ENCODE assay signal across 34 cellular contexts in the genomic region with DNA sequence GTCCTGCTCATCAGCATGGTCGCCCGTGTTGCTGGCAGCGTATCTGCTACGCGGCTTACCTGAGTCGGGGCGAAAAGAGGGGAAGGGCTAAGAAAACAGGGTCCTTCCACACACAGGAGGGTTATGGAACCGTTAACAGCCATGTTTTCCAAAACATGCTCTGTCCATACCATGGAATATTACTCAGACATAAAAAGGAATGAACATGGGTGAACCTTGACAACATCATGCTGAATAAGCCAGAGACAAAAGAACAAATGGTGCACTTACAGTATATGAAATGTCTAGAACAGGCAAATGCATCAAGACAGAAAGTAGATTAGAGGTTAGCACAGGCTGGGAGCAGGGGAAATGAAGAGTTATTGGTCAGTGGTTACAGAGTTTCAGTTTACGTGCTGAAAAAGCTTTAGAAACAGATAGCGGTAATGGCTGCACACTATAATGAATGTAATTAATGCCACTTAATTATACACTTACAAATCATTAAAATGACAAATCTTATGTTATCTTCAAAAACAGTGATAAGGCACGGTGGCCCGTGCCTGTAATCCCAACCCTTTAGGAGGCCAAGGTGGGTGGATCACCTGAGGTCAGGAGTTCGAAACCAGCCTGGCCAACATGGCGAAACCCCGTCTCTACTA. TPM values are rescaled to one million over a fixed set of nuclear protein-coding genes. Genes with fewer than 3 reads are reported as not detected.
"Had no signal": no experiment of that assay in that cellular context is flagged by ENCODE, and none has a peak within 500 bp of the region (broad histone marks: within the 10 kb centered on the region; RNA-seq: fewer than 3 reads in every experiment).

No MANE protein-coding gene starts in this region.

- H3K27ac Mint-ChIP-seq: activated CD4-positive, alpha-beta memory T cell treated with anti-CD3 and anti-CD28 coated beads, Interleukin-2, amount 10 ng/mL, durations not matched to agents 7 days and 5 days; activated naive CD4-positive, alpha-beta T cell treated with anti-CD3 and anti-CD28 coated beads for 36 hours; activated T-cell treated with anti-CD3 and anti-CD28 coated beads, Interleukin-2, amount 50 U/mL, for 24 hours; activated T-helper 2 cell treated with anti-CD3 and anti-CD28 coated beads, Interferon-gamma antibody, Interleukin-2, Interleukin-4, amounts not matched to agents 10 μg/mL and 5 μg/mL and 100 μg/mL, durations not matched to agents 14 hours and 24 hours and 36 hours had no signal

- H3K9me3 ChIP-seq: adrenal gland, body of pancreas, breast epithelium, SJCRH30 had no signal

- H3K27me3 Mint-ChIP-seq: activated CD4-positive, alpha-beta memory T cell treated with anti-CD3 and anti-CD28 coated beads, Interleukin-2, amount 10 ng/mL, durations not matched to agents 7 days and 5 days; activated T-cell treated with anti-CD3 and anti-CD28 coated beads, Interleukin-2, amount 50 U/mL, for 24 hours had no signal

- H3K27ac ChIP-seq: adrenal gland, body of pancreas, breast epithelium, SJCRH30, SK-N-MC, WERI-Rb-1 had no signal

- H3K4me3 ChIP-seq: adrenal gland, body of pancreas, breast epithelium, SJCRH30, SK-N-MC had no signal

- H3K9me3 Mint-ChIP-seq: activated CD4-positive, alpha-beta memory T cell treated with anti-CD3 and anti-CD28 coated beads, Interleukin-2, amount 10 ng/mL, durations not matched to agents 7 days and 5 days; activated naive CD4-positive, alpha-beta T cell treated with anti-CD3 and anti-CD28 coated beads for 36 hours; activated naive CD4-positive, alpha-beta T cell treated with anti-CD3 and anti-CD28 coated beads, Interleukin-2, amount 50 U/mL, for 72 hours; activated T-cell treated with anti-CD3 and anti-CD28 coated beads, Interleukin-2, amount 50 U/mL, for 24 hours; activated T-helper 2 cell treated with anti-CD3 and anti-CD28 coated beads, Interferon-gamma antibody, Interleukin-2, Interleukin-4, amounts not matched to agents 10 μg/mL and 5 μg/mL and 100 μg/mL, durations not matched to agents 14 hours and 24 hours and 36 hours had no signal

- DNase-seq: activated CD4-positive, alpha-beta memory T cell treated with anti-CD3 and anti-CD28 coated beads, Interleukin-2, amount 10 ng/mL, durations not matched to agents 7 days and 5 days; activated CD4-positive, alpha-beta T cell treated with anti-CD3 and anti-CD28 coated beads for 1 hour; activated CD4-positive, alpha-beta T cell treated with anti-CD3 and anti-CD28 coated beads for 48 hours; activated CD4-positive, CD25-positive, alpha-beta regulatory T cell; activated gamma-delta T cell treated with Interleukin-2 at 50 U/mL for 16 hours; activated naive CD4-positive, alpha-beta T cell treated with anti-CD3 and anti-CD28 coated beads for 36 hours; activated T-cell treated with anti-CD3 and anti-CD28 coated beads, Interleukin-2, amount 50 U/mL, for 24 hours; adrenal gland; body of pancreas; NCI-H1105; NCI-H1417 treated with DMSO at 0.1 percent for 48 hours; NCI-H187 treated with DMSO at 0.1 percent for 48 hours; NCI-H2081; NCI-H226; NCI-H446 treated with DMSO at 0.1 percent for 48 hours; NCI-H524; NCI-H69; NCI-H82; SHP77; SJCRH30; T1000; WERI-Rb-1 had no signal

- H3K36me3 ChIP-seq: adrenal gland, breast epithelium, SJCRH30 had no signal

- H3K36me3 Mint-ChIP-seq: activated naive CD4-positive, alpha-beta T cell treated with anti-CD3 and anti-CD28 coated beads, Interleukin-2, amount 50 U/mL, for 72 hours had no signal

- H3K4me3 Mint-ChIP-seq: activated CD4-positive, alpha-beta memory T cell treated with anti-CD3 and anti-CD28 coated beads, Interleukin-2, amount 10 ng/mL, durations not matched to agents 7 days and 5 days; activated naive CD4-positive, alpha-beta T cell treated with anti-CD3 and anti-CD28 coated beads for 36 hours; activated T-cell treated with anti-CD3 and anti-CD28 coated beads, Interleukin-2, amount 50 U/mL, for 24 hours had no signal

- ATAC-seq: activated naive CD4-positive, alpha-beta T cell treated with anti-CD3 and anti-CD28 coated beads, Interleukin-2, amount 50 U/mL, for 72 hours; body of pancreas; Panc1 had no signal

- H3K27me3 ChIP-seq: adrenal gland, body of pancreas, breast epithelium, SJCRH30 had no signal

- H3K4me1 ChIP-seq: body of pancreas, breast epithelium, SJCRH30 had no signal

RNA-seq across cellular contexts. Expression of gene HBZ, which starts 21.8 kb away (rescaled TPM):
- total RNA-seq: activated CD4-positive, alpha-beta memory T cell treated with anti-CD3 and anti-CD28 coated beads, Interleukin-2, amount 10 ng/mL, durations not matched to agents 7 days and 5 days; activated CD8-positive, alpha-beta memory T cell treated with anti-CD3 and anti-CD28 coated beads for 36 hours; activated naive CD4-positive, alpha-beta T cell treated with anti-CD3 and anti-CD28 coated beads for 36 hours; activated naive CD4-positive, alpha-beta T cell treated with anti-CD3 and anti-CD28 coated beads, Interleukin-2, amount 50 U/mL, for 72 hours; activated T-helper 2 cell treated with anti-CD3 and anti-CD28 coated beads, Interferon-gamma antibody, Interleukin-2, Interleukin-4, amounts not matched to agents 10 μg/mL and 5 μg/mL and 100 μg/mL, durations not matched to agents 14 hours and 24 hours and 36 hours; astrocyte; body of pancreas; breast epithelium; cardiac septum; MCF 10A; RPMI7951; SJCRH30; T-helper 1 cell treated with Interleukin-12 subunit alpha and Interleukin-12 subunit beta and Interleukin-4 antibody, amounts not matched to agents 30 ng/mL and 1 ng/mL, for 36 hours; T-helper 2 cell treated with Interferon-gamma antibody and Interleukin-4, amounts not matched to agents 100 ng/mL and 5 ng/mL, for 36 hours had no signal
- polyA plus RNA-seq: adrenal gland had no signal

RNA-seq across cellular contexts. Expression of gene HBM, which starts 35.1 kb away (rescaled TPM):
- total RNA-seq: activated CD4-positive, alpha-beta memory T cell treated with anti-CD3 and anti-CD28 coated beads, Interleukin-2, amount 10 ng/mL, durations not matched to agents 7 days and 5 days; activated CD8-positive, alpha-beta memory T cell treated with anti-CD3 and anti-CD28 coated beads for 36 hours; activated naive CD4-positive, alpha-beta T cell treated with anti-CD3 and anti-CD28 coated beads for 36 hours; activated naive CD4-positive, alpha-beta T cell treated with anti-CD3 and anti-CD28 coated beads, Interleukin-2, amount 50 U/mL, for 72 hours; activated T-helper 2 cell treated with anti-CD3 and anti-CD28 coated beads, Interferon-gamma antibody, Interleukin-2, Interleukin-4, amounts not matched to agents 10 μg/mL and 5 μg/mL and 100 μg/mL, durations not matched to agents 14 hours and 24 hours and 36 hours; astrocyte; body of pancreas; MCF 10A; RPMI7951; SJCRH30; T-helper 1 cell treated with Interleukin-12 subunit alpha and Interleukin-12 subunit beta and Interleukin-4 antibody, amounts not matched to agents 30 ng/mL and 1 ng/mL, for 36 hours; T-helper 2 cell treated with Interferon-gamma antibody and Interleukin-4, amounts not matched to agents 100 ng/mL and 5 ng/mL, for 36 hours had no signal
- polyA plus RNA-seq: adrenal gland had no signal

RNA-seq across cellular contexts. Expression of gene HBA2, which starts 42.0 kb away (rescaled TPM):
- total RNA-seq: activated CD4-positive, alpha-beta memory T cell treated with anti-CD3 and anti-CD28 coated beads, Interleukin-2, amount 10 ng/mL, durations not matched to agents 7 days and 5 days; activated CD8-positive, alpha-beta memory T cell treated with anti-CD3 and anti-CD28 coated beads for 36 hours; activated naive CD4-positive, alpha-beta T cell treated with anti-CD3 and anti-CD28 coated beads, Interleukin-2, amount 50 U/mL, for 72 hours; MCF 10A; RPMI7951; SJCRH30; T-helper 1 cell treated with Interleukin-12 subunit alpha and Interleukin-12 subunit beta and Interleukin-4 antibody, amounts not matched to agents 30 ng/mL and 1 ng/mL, for 36 hours; T-helper 2 cell treated with Interferon-gamma antibody and Interleukin-4, amounts not matched to agents 100 ng/mL and 5 ng/mL, for 36 hours had no signal

RNA-seq across cellular contexts. Expression of gene HBA1, which starts 45.8 kb away (rescaled TPM):
- total RNA-seq: activated CD4-positive, alpha-beta memory T cell treated with anti-CD3 and anti-CD28 coated beads, Interleukin-2, amount 10 ng/mL, durations not matched to agents 7 days and 5 days; activated CD8-positive, alpha-beta memory T cell treated with anti-CD3 and anti-CD28 coated beads for 36 hours; activated naive CD4-positive, alpha-beta T cell treated with anti-CD3 and anti-CD28 coated beads for 36 hours; activated naive CD4-positive, alpha-beta T cell treated with anti-CD3 and anti-CD28 coated beads, Interleukin-2, amount 50 U/mL, for 72 hours; activated T-helper 2 cell treated with anti-CD3 and anti-CD28 coated beads, Interferon-gamma antibody, Interleukin-2, Interleukin-4, amounts not matched to agents 10 μg/mL and 5 μg/mL and 100 μg/mL, durations not matched to agents 14 hours and 24 hours and 36 hours; astrocyte; body of pancreas; RPMI7951; SJCRH30; T-helper 1 cell treated with Interleukin-12 subunit alpha and Interleukin-12 subunit beta and Interleukin-4 antibody, amounts not matched to agents 30 ng/mL and 1 ng/mL, for 36 hours; T-helper 2 cell treated with Interferon-gamma antibody and Interleukin-4, amounts not matched to agents 100 ng/mL and 5 ng/mL, for 36 hours had no signal
